Comparison of ENCODE assay signal across 18 cellular contexts in the genomic region with DNA sequence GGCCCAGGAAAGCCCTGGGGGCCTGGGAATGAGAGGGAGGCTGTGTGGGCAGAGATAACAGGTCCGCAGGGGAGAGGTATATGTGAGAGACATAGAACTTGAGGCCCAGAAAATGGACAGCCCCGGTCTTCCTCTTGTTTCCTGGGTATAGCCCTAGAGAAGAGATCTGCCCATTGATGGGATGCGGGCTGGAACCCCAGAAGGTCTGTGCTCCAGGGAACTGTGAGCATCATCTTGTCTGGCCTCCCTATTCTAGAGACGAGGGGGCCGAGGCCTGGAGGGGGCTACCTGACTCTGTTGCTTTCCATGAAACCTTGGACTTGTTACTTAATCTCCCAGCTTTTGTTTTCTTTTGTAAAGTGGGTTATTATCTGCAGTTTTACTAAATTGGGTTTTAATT. TPM values are rescaled to one million over a fixed set of nuclear protein-coding genes. Genes with fewer than 3 reads are reported as not detected.
A peak's percentile ranks its signal among the peaks of the same experiment; 100 is the strongest.
DNase-seq lines count a peak whose midpoint lies in the region; ATAC-seq and TF ChIP-seq lines count a peak whose summit lies in the region.
"Had no signal": no experiment of that assay in that cellular context is flagged by ENCODE, and none has a peak within 500 bp of the region (broad histone marks: within the 10 kb centered on the region; RNA-seq: fewer than 3 reads in every experiment).

No MANE protein-coding gene starts in this region.

- no peaks in the 10 kb centered on the region for H3K36me3 ChIP-seq in CD4-positive, alpha-beta memory T cell (ENCODE audit: insufficient read depth, low read length)
- no peaks in the 10 kb centered on the region for H3K36me3 ChIP-seq in muscle layer of duodenum (ENCODE audit: control insufficient read depth in 1 of 2, insufficient read depth in 2 of 2, low read length in 2 of 2)
- H3K36me3 ChIP-seq in stomach smooth muscle (ENCODE audit: control insufficient read depth in 2 of 2, insufficient read depth in 2 of 2, low read length in 2 of 2) = no peaks in the 10 kb centered on the region

- no peak overlapping the region for H3K27ac ChIP-seq in CD4-positive, alpha-beta memory T cell (ENCODE audit: low read depth, low read length)
- H3K27ac ChIP-seq in muscle layer of duodenum (ENCODE audit: low read length) = peak overlapping the region; percentile 49
- H3K27ac ChIP-seq in stomach smooth muscle (ENCODE audit: low read length) = peak overlapping the region; percentile 97

- H3K4me1 ChIP-seq in CD4-positive, alpha-beta memory T cell (ENCODE audit: insufficient read depth, low read length) = peaks cover 37% of the 10 kb centered on the region
- H3K4me1 ChIP-seq in muscle layer of duodenum (ENCODE audit: control insufficient read depth in 1 of 2, insufficient read depth in 2 of 2, low read length in 2 of 2) (peaks cover 9 to 65% of the 10 kb centered on the region in 2 donors), stomach smooth muscle (ENCODE audit: control insufficient read depth, insufficient read depth, low read length) (peaks cover 88% of the 10 kb centered on the region)

- H3K4me1 Mint-ChIP-seq in CD4-positive, alpha-beta memory T cell = peaks cover 19 to 42% (median 32%) of the 10 kb centered on the region in 4 donors
- peaks cover 68% of the 10 kb centered on the region for H3K4me1 Mint-ChIP-seq in brain

- H3K27me3 Mint-ChIP-seq in CD4-positive, alpha-beta memory T cell = no peaks in the 10 kb centered on the region
- H3K27me3 Mint-ChIP-seq in brain = peaks cover 2% of the 10 kb centered on the region
- H3K27me3 Mint-ChIP-seq: stimulated activated naive CD8-positive, alpha-beta T cell treated with anti-CD3 and anti-CD28 coated beads, Interleukin-15, amount 100 ng/mL, for 72 hours had no signal

- no peaks in the 10 kb centered on the region for H3K27me3 ChIP-seq in CD4-positive, alpha-beta memory T cell (ENCODE audit: insufficient read depth, low read length)
- no peaks in the 10 kb centered on the region for H3K27me3 ChIP-seq in muscle layer of duodenum (ENCODE audit: low read depth, low read length)
- H3K27me3 ChIP-seq in stomach smooth muscle (ENCODE audit: control insufficient read depth in 1 of 2, insufficient read depth in 2 of 2, low read length in 2 of 2) = no peaks in the 10 kb centered on the region

- CTCF ChIA-PET in CD4-positive, alpha-beta memory T cell (lab: Charles Lee; ENCODE audit: partially characterized antibody) = no interaction called here

- H3K4me3 Mint-ChIP-seq in CD4-positive, alpha-beta memory T cell = peak overlapping the region; percentile 17 to 80 (median 54)
- H3K4me3 Mint-ChIP-seq in brain = no peak overlapping the region

- peak overlapping the region; percentile 33 to 94 (median 83) for H3K27ac Mint-ChIP-seq in CD4-positive, alpha-beta memory T cell
- H3K27ac Mint-ChIP-seq in brain = peak overlapping the region in 3 of 5 experiments; percentile 66 to 85 (median 69)

- ATAC-seq in HG03442 (IDR thresholded peaks at IDR 0.05; ENCODE audit: unreplicated experiment) = no peak
- no peak for ATAC-seq in HG03045 (IDR thresholded peaks at IDR 0.05; ENCODE audit: unreplicated experiment)

- H3K4me3 ChIP-seq in CD4-positive, alpha-beta memory T cell (ENCODE audit: low read length in 2 of 2) = no peak overlapping the region
- H3K4me3 ChIP-seq in muscle layer of duodenum (ENCODE audit: low read depth in 1 of 2, low read length in 2 of 2) = no peak overlapping the region
- no peak overlapping the region for H3K4me3 ChIP-seq in stomach smooth muscle (ENCODE audit: low read length in 2 of 2)

- intact Hi-C loops in CD4-positive, alpha-beta memory T cell (cut with micrococcal nuclease) = loop anchor here (2.0 to 5.0 kb wide), 2 partner anchors 13 to 55 kb away; partner anchors contain the start of gene NKD1

- H3K9ac ChIP-seq in stomach smooth muscle (ENCODE audit: low read length in 2 of 2) = peak overlapping the region; percentile 70 to 72

- no peaks in the 10 kb centered on the region for H3K9me3 Mint-ChIP-seq in CD4-positive, alpha-beta memory T cell
- H3K9me3 Mint-ChIP-seq in brain = no peaks in the 10 kb centered on the region
- H3K9me3 Mint-ChIP-seq: stimulated activated naive CD8-positive, alpha-beta T cell treated with anti-CD3 and anti-CD28 coated beads, Interleukin-15, amount 100 ng/mL, for 72 hours had no signal

- no peaks in the 10 kb centered on the region for H3K9me3 ChIP-seq in CD4-positive, alpha-beta memory T cell (ENCODE audit: control insufficient read depth in 1 of 2, low read length in 2 of 2)
- H3K9me3 ChIP-seq in muscle layer of duodenum (ENCODE audit: control insufficient read depth in 1 of 2, low read length in 2 of 2) = no peaks in the 10 kb centered on the region
- H3K9me3 ChIP-seq in stomach smooth muscle (ENCODE audit: control insufficient read depth in 2 of 2, low read length in 2 of 2) = no peaks in the 10 kb centered on the region

- no peaks in the 10 kb centered on the region for H3K36me3 Mint-ChIP-seq in CD4-positive, alpha-beta memory T cell
- H3K36me3 Mint-ChIP-seq in brain = no peaks in the 10 kb centered on the region

- no peak for DNase-seq in CD4-positive, alpha-beta memory T cell
- no peak for DNase-seq in NCI-H2081 (lab: John Stamatoyannopoulos, UW)
- DNase-seq in occipital lobe (lab: John Stamatoyannopoulos, UW) = no peak
- DNase-seq: activated CD4-positive, CD25-positive, alpha-beta regulatory T cell; amygdala; DMS 273 treated with DMSO at 0.1 percent for 48 hours; GF-D8; IMR-90; NCI-H187 treated with DMSO at 0.1 percent for 48 hours; NCI-H446; NK-92 treated with Interleukin-12 subunit alpha and Interleukin-12 subunit beta, amount 100 ng/mL, for 24 hours; retina had no signal

- TF ChIP-seq CTCF in brain (conservative IDR thresholded peaks at IDR 0.05) = no peak

- POLR2A ChIA-PET in CD4-positive, alpha-beta memory T cell (lab: Charles Lee; ENCODE audit: partially characterized antibody) = interaction anchor here (1.0 to 1.1 kb wide), 2 partner anchors 14 to 55 kb away, joined by 3 to 4 read pairs; partner anchors contain the start of gene NKD1

RNA-seq across cellular contexts. Expression of gene NKD1, which starts 53.9 kb away (rescaled TPM):
- 1 to 10 TPM; 3.8 to 4.6 TPM for total RNA-seq in CD4-positive, alpha-beta memory T cell
- under 1 TPM in 1 of 2 donors, not detected in 1; 0.48 TPM for polyA plus RNA-seq in CD4-positive, alpha-beta memory T cell
- polyA plus RNA-seq in brain (ENCODE audit: insufficient read depth, low read depth, low replicate concordance) = 3.0 TPM
- 2.2 TPM for total RNA-seq in occipital lobe
- total RNA-seq: IMR-90 had no signal
- polyA plus RNA-seq: IMR-90 had no signal

Comparison
In these comparisons a context has a peak if more than half of its experiments do, and no peak if none do; other contexts are left out.
1. H3K4me3 Mint-ChIP-seq: peak in CD4-positive, alpha-beta memory T cell (8 of 8); none in brain (0 of 5).